In the genomic region with DNA sequence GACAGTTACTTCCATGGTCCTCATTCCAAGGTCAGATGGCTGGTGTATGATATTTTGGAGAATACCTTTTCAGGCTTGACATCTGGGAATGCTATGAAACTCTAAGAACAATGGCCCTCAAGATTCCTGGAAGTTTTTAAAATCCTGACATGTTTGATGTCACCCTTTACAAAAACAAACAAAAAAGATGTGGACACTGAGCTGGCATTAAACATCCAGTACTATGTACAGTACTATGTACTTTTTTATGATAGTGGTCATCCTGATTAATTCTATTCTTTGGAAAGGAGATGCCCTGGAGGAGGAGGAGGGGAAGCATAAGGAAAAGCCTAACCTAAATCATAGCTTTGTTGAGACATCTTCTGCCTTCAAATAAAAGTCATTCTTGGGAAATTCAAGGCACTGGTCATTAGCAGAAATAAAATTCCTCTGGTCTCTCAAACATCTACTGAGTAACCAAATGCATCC, we compare ENCODE assay signal across 20 cellular contexts.
A peak's percentile ranks its signal among the peaks of the same experiment; 100 is the strongest.
DNase-seq lines count a peak whose midpoint lies in the region; ATAC-seq and TF ChIP-seq lines count a peak whose summit lies in the region.
"Had no signal": no experiment of that assay in that cellular context is flagged by ENCODE, and none has a peak within 500 bp of the region (broad histone marks: within the 10 kb centered on the region; RNA-seq: fewer than 3 reads in every experiment).

No MANE protein-coding gene starts in this region.

- DNase-seq in left ventricle myocardium superior (no peak), right atrium auricular region (ENCODE audit: low spot score) (no peak), amniotic epithelial cell (ENCODE audit: low read depth) (peak; percentile 58), kidney tubule cell (ENCODE audit: low spot score) (peak; percentile 43), NCI-H2081 treated with DMSO at 0.1 percent for 48 hours (lab: John Stamatoyannopoulos, UW) (no peak)
- no peak for DNase-seq in CD4-positive, alpha-beta memory T cell
- DNase-seq: ACHN; activated CD4-positive, alpha-beta memory T cell treated with anti-CD3 and anti-CD28 coated beads for 36 hours; activated T-cell treated with anti-CD3 and anti-CD28 coated beads, Interleukin-2, amount 50 U/mL, for 4 hours; caudate nucleus; CD8-positive, alpha-beta memory T cell; effector CD4-positive, alpha-beta T cell; lower lobe of right lung; naive B cell; NCI-H2029; NCI-H526 treated with DMSO at 0.1 percent for 48 hours; stimulated activated naive CD4-positive, alpha-beta T cell treated with Interleukin-2 at 50 U/mL for 16 hours had no signal

- H3K4me1 ChIP-seq in right atrium auricular region = peaks cover 0 to 24% of the 10 kb centered on the region in 2 donors
- no peaks in the 10 kb centered on the region for H3K4me1 ChIP-seq in CD4-positive, alpha-beta memory T cell (ENCODE audit: insufficient read depth, low read length)
- H3K4me1 ChIP-seq: lower lobe of right lung had no signal

- no peak overlapping the region for H3K27ac Mint-ChIP-seq in CD4-positive, alpha-beta memory T cell
- H3K27ac Mint-ChIP-seq: activated CD4-positive, alpha-beta memory T cell treated with anti-CD3 and anti-CD28 coated beads for 36 hours; activated naive CD8-positive, alpha-beta T cell; CD8-positive, alpha-beta memory T cell; naive B cell had no signal

- no peak for TF ChIP-seq CTCF in right atrium auricular region (IDR thresholded peaks at IDR 0.05)

- H3K27ac ChIP-seq in right atrium auricular region = peak overlapping the region in 1 of 2 donors; percentile 36
- no peak overlapping the region for H3K27ac ChIP-seq in CD4-positive, alpha-beta memory T cell (ENCODE audit: low read depth, low read length)
- H3K27ac ChIP-seq: lower lobe of right lung had no signal

- H3K9me3 ChIP-seq in right atrium auricular region = no peaks in the 10 kb centered on the region
- no peaks in the 10 kb centered on the region for H3K9me3 ChIP-seq in CD4-positive, alpha-beta memory T cell (ENCODE audit: control insufficient read depth in 1 of 2, low read length in 2 of 2)
- H3K9me3 ChIP-seq: lower lobe of right lung had no signal

- POLR2A ChIA-PET in CD4-positive, alpha-beta memory T cell (lab: Charles Lee; ENCODE audit: partially characterized antibody) = no interaction called here

- H3K36me3 ChIP-seq in right atrium auricular region = no peaks in the 10 kb centered on the region
- H3K36me3 ChIP-seq in CD4-positive, alpha-beta memory T cell (ENCODE audit: insufficient read depth, low read length) = no peaks in the 10 kb centered on the region
- H3K36me3 ChIP-seq: lower lobe of right lung had no signal

- ATAC-seq in left ventricle myocardium superior (peak; percentile 32), HG03045 (IDR thresholded peaks at IDR 0.05; ENCODE audit: unreplicated experiment) (no peak), HG02623 (IDR thresholded peaks at IDR 0.05; ENCODE audit: unreplicated experiment) (no peak)
- ATAC-seq: activated T-cell treated with anti-CD3 and anti-CD28 coated beads, Interleukin-2, amount 50 U/mL, for 4 hours; lower lobe of right lung had no signal

- H3K27me3 ChIP-seq in right atrium auricular region = no peaks in the 10 kb centered on the region
- H3K27me3 ChIP-seq in CD4-positive, alpha-beta memory T cell (ENCODE audit: insufficient read depth, low read length) = no peaks in the 10 kb centered on the region

- H3K27me3 Mint-ChIP-seq in CD4-positive, alpha-beta memory T cell = peaks cover 2 to 3% of the 10 kb centered on the region in 2 donors

- no peak overlapping the region for H3K4me3 Mint-ChIP-seq in CD4-positive, alpha-beta memory T cell
- H3K4me3 Mint-ChIP-seq: activated CD4-positive, alpha-beta memory T cell treated with anti-CD3 and anti-CD28 coated beads for 36 hours; activated naive CD8-positive, alpha-beta T cell; activated T-cell treated with anti-CD3 and anti-CD28 coated beads, Interleukin-2, amount 50 U/mL, for 4 hours; CD8-positive, alpha-beta memory T cell; naive B cell had no signal

- no peak overlapping the region for H3K4me3 ChIP-seq in right atrium auricular region
- H3K4me3 ChIP-seq in CD4-positive, alpha-beta memory T cell (ENCODE audit: low read length in 2 of 2) = no peak overlapping the region
- H3K4me3 ChIP-seq: lower lobe of right lung had no signal

- peaks cover 0 to 1% (median 0%) of the 10 kb centered on the region in 8 donors for H3K9me3 Mint-ChIP-seq in CD4-positive, alpha-beta memory T cell
- H3K9me3 Mint-ChIP-seq: activated CD4-positive, alpha-beta memory T cell treated with anti-CD3 and anti-CD28 coated beads for 36 hours; activated T-cell treated with anti-CD3 and anti-CD28 coated beads, Interleukin-2, amount 50 U/mL, for 4 hours; CD8-positive, alpha-beta memory T cell; naive B cell had no signal

- CTCF ChIA-PET in CD4-positive, alpha-beta memory T cell (lab: Charles Lee; ENCODE audit: partially characterized antibody) = no interaction called here

- no peaks in the 10 kb centered on the region for H3K36me3 Mint-ChIP-seq in CD4-positive, alpha-beta memory T cell
- H3K36me3 Mint-ChIP-seq: activated CD4-positive, alpha-beta memory T cell treated with anti-CD3 and anti-CD28 coated beads for 36 hours; activated naive CD8-positive, alpha-beta T cell; CD8-positive, alpha-beta memory T cell; naive B cell had no signal

- intact Hi-C loops in left ventricle myocardium superior (cut with micrococcal nuclease) = no loop called here
- intact Hi-C loops in CD4-positive, alpha-beta memory T cell (cut with micrococcal nuclease) = no loop called here

- no peaks in the 10 kb centered on the region for H3K4me1 Mint-ChIP-seq in CD4-positive, alpha-beta memory T cell
- H3K4me1 Mint-ChIP-seq: CD8-positive, alpha-beta memory T cell; naive B cell had no signal

Comparison
In these comparisons a context has a peak if more than half of its experiments do, and no peak if none do; other contexts are left out.
1. DNase-seq: peak in amniotic epithelial cell (single experiment) and kidney tubule cell (single experiment); none in left ventricle myocardium superior (single experiment), right atrium auricular region (single experiment), CD4-positive, alpha-beta memory T cell (0 of 5) and NCI-H2081 treated with DMSO at 0.1 percent for 48 hours (single experiment).